21 cellular contexts compared by ENCODE assay signal in the genomic region with DNA sequence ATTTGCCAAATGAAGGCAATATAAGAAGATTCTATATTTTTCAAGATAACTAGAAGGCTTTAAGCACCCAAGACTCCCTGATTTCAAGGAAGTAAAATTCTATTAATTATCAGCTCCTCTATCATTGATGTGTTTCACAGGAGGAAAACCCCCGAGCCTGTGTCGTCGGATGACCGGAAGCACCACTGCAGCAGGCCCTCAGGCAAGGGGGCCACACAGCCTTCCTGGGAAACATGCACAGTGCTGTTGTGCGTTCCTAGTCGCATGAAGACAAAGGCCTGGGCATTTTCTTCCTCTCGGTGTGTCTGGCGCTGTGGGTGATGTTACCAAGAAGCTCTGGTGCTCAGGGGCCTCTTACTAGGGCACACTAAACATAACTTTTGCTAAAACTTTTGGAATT.
"Had no signal": no experiment of that assay in that cellular context is flagged by ENCODE, and none has a peak within 500 bp of the region (broad histone marks: within the 10 kb centered on the region; RNA-seq: fewer than 3 reads in every experiment).

No MANE protein-coding gene starts in this region.

- H3K9me3 ChIP-seq: colonic mucosa, esophagus squamous epithelium, pancreas, sigmoid colon, thoracic aorta, transverse colon, vagina had no signal

- DNase-seq: colonic mucosa; effector memory CD4-positive, alpha-beta T cell; esophagus squamous epithelium; foreskin melanocyte; kidney; natural killer cell; occipital lobe; pancreas; sigmoid colon; stimulated activated CD4-positive, alpha-beta T cell treated with anti-CD3 and anti-CD28 coated beads, Interleukin-15, amount 100 ng/mL, for 24 hours; stimulated activated CD4-positive, alpha-beta T cell treated with anti-CD3 and anti-CD28 coated beads, Interleukin-2, amount 100 ng/mL, for 48 hours; stimulated activated naive B cell treated with anti-CD40 and anti-IgM and Interleukin-4, amounts not matched to agents 10 μg/mL and 1 μg/mL and 100 μg/mL, for 72 hours; transverse colon had no signal

- H3K4me3 Mint-ChIP-seq: dendritic cell treated with granulocyte-macrophage colony-stimulating factor and Interleukin-4, amounts not matched to agents 40 ng/mL and 50 ng/mL, for 4 days; memory B cell; natural killer cell; stimulated activated naive B cell treated with anti-CD40 and anti-IgM and Interleukin-4, amounts not matched to agents 10 μg/mL and 1 μg/mL and 100 μg/mL, for 72 hours; stimulated activated naive CD8-positive, alpha-beta T cell treated with anti-CD3 and anti-CD28 coated beads, Interleukin-15, Interleukin-2, amounts not matched to agents 100 ng/mL and 50 ng/mL, for 24 hours had no signal

- H3K36me3 ChIP-seq: colonic mucosa, pancreas, sigmoid colon, transverse colon, vagina had no signal

- H3K9me3 Mint-ChIP-seq: dendritic cell treated with granulocyte-macrophage colony-stimulating factor and Interleukin-4, amounts not matched to agents 40 ng/mL and 50 ng/mL, for 4 days; memory B cell; natural killer cell; stimulated activated naive B cell treated with anti-CD40 and anti-IgM and Interleukin-4, amounts not matched to agents 10 μg/mL and 1 μg/mL and 100 μg/mL, for 72 hours; stimulated activated naive CD8-positive, alpha-beta T cell treated with anti-CD3 and anti-CD28 coated beads, Interleukin-15, Interleukin-2, amounts not matched to agents 100 ng/mL and 50 ng/mL, for 24 hours had no signal

- H3K36me3 Mint-ChIP-seq: memory B cell; natural killer cell; stimulated activated naive B cell treated with anti-CD40 and anti-IgM and Interleukin-4, amounts not matched to agents 10 μg/mL and 1 μg/mL and 100 μg/mL, for 72 hours had no signal

- H3K27ac Mint-ChIP-seq: dendritic cell treated with granulocyte-macrophage colony-stimulating factor and Interleukin-4, amounts not matched to agents 40 ng/mL and 50 ng/mL, for 4 days; memory B cell; natural killer cell; stimulated activated naive B cell treated with anti-CD40 and anti-IgM and Interleukin-4, amounts not matched to agents 10 μg/mL and 1 μg/mL and 100 μg/mL, for 72 hours; stimulated activated naive CD8-positive, alpha-beta T cell treated with anti-CD3 and anti-CD28 coated beads, Interleukin-15, Interleukin-2, amounts not matched to agents 100 ng/mL and 50 ng/mL, for 24 hours had no signal

- H3K27me3 ChIP-seq: colonic mucosa, esophagus squamous epithelium, pancreas, sigmoid colon, transverse colon, vagina had no signal

- ATAC-seq: left lobe of liver; natural killer cell; pancreas; stimulated activated naive B cell treated with anti-CD40 and anti-IgM and Interleukin-4, amounts not matched to agents 10 μg/mL and 1 μg/mL and 100 μg/mL, for 72 hours had no signal

- H3K27ac ChIP-seq: colonic mucosa, esophagus squamous epithelium, pancreas, sigmoid colon, skin epidermis, thoracic aorta, transverse colon, vagina had no signal

- H3K4me3 ChIP-seq: colonic mucosa, esophagus squamous epithelium, lung, pancreas, sigmoid colon, skin epidermis, thoracic aorta, transverse colon, vagina had no signal

- H3K27me3 Mint-ChIP-seq: dendritic cell treated with granulocyte-macrophage colony-stimulating factor and Interleukin-4, amounts not matched to agents 40 ng/mL and 50 ng/mL, for 4 days; stimulated activated naive B cell treated with anti-CD40 and anti-IgM and Interleukin-4, amounts not matched to agents 10 μg/mL and 1 μg/mL and 100 μg/mL, for 72 hours; stimulated activated naive CD8-positive, alpha-beta T cell treated with anti-CD3 and anti-CD28 coated beads, Interleukin-15, Interleukin-2, amounts not matched to agents 100 ng/mL and 50 ng/mL, for 24 hours had no signal

- H3K4me1 ChIP-seq: colonic mucosa, esophagus squamous epithelium, pancreas, sigmoid colon, vagina had no signal

- H3K4me1 Mint-ChIP-seq: memory B cell; natural killer cell; stimulated activated naive B cell treated with anti-CD40 and anti-IgM and Interleukin-4, amounts not matched to agents 10 μg/mL and 1 μg/mL and 100 μg/mL, for 72 hours had no signal
